ENCODE assay signal across 30 cellular contexts in genomic region chr19:32910874-32911273, GRCh38. TPM values are rescaled to one million over a fixed set of nuclear protein-coding genes. Genes with fewer than 3 reads are reported as not detected.
"Had no signal": no experiment of that assay in that cellular context is flagged by ENCODE, and none has a peak within 500 bp of the region (broad histone marks: within the 10 kb centered on the region; RNA-seq: fewer than 3 reads in every experiment).

No MANE protein-coding gene starts in this region.

- H3K9me3 ChIP-seq: gastrocnemius medialis had no signal

- ATAC-seq: activated naive CD8-positive, alpha-beta T cell treated with anti-CD3 and anti-CD28 coated beads, Interleukin-2, amount 50 U/mL, for 24 hours; activated T-cell treated with anti-CD3 and anti-CD28 coated beads, Interleukin-2, amount 50 U/mL, for 4 hours; activated T-helper 17 cell treated with anti-CD3 and anti-CD28 coated beads, Interleukin-2, amount 50 U/mL, for 72 hours; esophagus mucosa; foreskin keratinocyte; gastrocnemius medialis; heart left ventricle; WTC11 had no signal

- H3K4me1 ChIP-seq: foreskin keratinocyte, gastrocnemius medialis, heart left ventricle had no signal

- H3K4me3 ChIP-seq: coronary artery, dorsolateral prefrontal cortex, gastrocnemius medialis, heart left ventricle had no signal

- FAIRE-seq: astrocyte, bronchial epithelial cell had no signal

- DNase-seq: activated CD4-positive, alpha-beta memory T cell treated with anti-CD3 and anti-CD28 coated beads, Interleukin-2, amount 10 ng/mL, durations not matched to agents 7 days and 5 days; activated CD4-positive, alpha-beta T cell treated with anti-CD3 and anti-CD28 coated beads for 1 hour; activated CD4-positive, alpha-beta T cell treated with anti-CD3 and anti-CD28 coated beads for 4 hours; activated CD4-positive, alpha-beta T cell treated with anti-CD3 and anti-CD28 coated beads, Interleukin-2, amount 10 ng/mL, durations not matched to agents 7 days and 5 days; activated CD4-positive, alpha-beta T cell treated with anti-CD3 and anti-CD28 coated beads, Interleukin-2, amount 50 U/mL, for 4 hours; activated CD8-positive, alpha-beta memory T cell treated with anti-CD3 and anti-CD28 coated beads for 24 hours; activated effector memory CD4-positive, alpha-beta T cell treated with Interleukin-2 at 50 U/mL for 16 hours; activated naive CD4-positive, alpha-beta T cell treated with anti-CD3 and anti-CD28 coated beads for 36 hours; activated naive CD8-positive, alpha-beta T cell treated with anti-CD3 and anti-CD28 coated beads for 36 hours; activated naive CD8-positive, alpha-beta T cell treated with anti-CD3 and anti-CD28 coated beads, Interleukin-2, amount 50 U/mL, for 24 hours; activated T-cell treated with anti-CD3 and anti-CD28 coated beads, Interleukin-2, amount 50 U/mL, for 4 hours; amniotic stem cell; anterior cingulate cortex; brain microvascular endothelial cell; dorsolateral prefrontal cortex; effector memory CD4-positive, alpha-beta T cell; endodermal cell; foreskin keratinocyte; gastrocnemius medialis; glutamatergic neuron; heart left ventricle; T-helper 2 cell had no signal

- H3K27me3 ChIP-seq: brain microvascular endothelial cell, dorsolateral prefrontal cortex, foreskin keratinocyte, gastrocnemius medialis, heart left ventricle had no signal

- H3K27ac ChIP-seq: brain microvascular endothelial cell, coronary artery, dorsolateral prefrontal cortex, foreskin keratinocyte, gastrocnemius medialis, heart left ventricle had no signal

RNA-seq across cellular contexts. Expression of gene SLC7A9, which starts 41.3 kb away (rescaled TPM):
- total RNA-seq: activated naive CD4-positive, alpha-beta T cell treated with anti-CD3 and anti-CD28 coated beads for 36 hours; activated naive CD8-positive, alpha-beta T cell treated with anti-CD3 and anti-CD28 coated beads for 36 hours; activated T-cell treated with anti-CD3 and anti-CD28 coated beads, Interleukin-2, amount 50 U/mL, for 4 hours; cardiac septum; epithelial cell of proximal tubule; foreskin keratinocyte; heart left ventricle had no signal
